Comparison of ENCODE assay signal across 2 cellular contexts in genomic region chr14:100157548-100158232, GRCh38. TPM values are rescaled to one million over a fixed set of nuclear protein-coding genes. Genes with fewer than 3 reads are reported as not detected.
"Had no signal": no experiment of that assay in that cellular context is flagged by ENCODE, and none has a peak within 500 bp of the region (broad histone marks: within the 10 kb centered on the region; RNA-seq: fewer than 3 reads in every experiment).

No MANE protein-coding gene starts in this region.

RNA-seq across cellular contexts. Expression of gene DEGS2, which starts 1.8 kb away (rescaled TPM):
- total RNA-seq: astrocyte, right atrium auricular region had no signal
